In genomic region chr16:24041834-24042631, GRCh38 we compare ENCODE assay signal across 8 cellular contexts.
DNase-seq lines count a peak whose midpoint lies in the region; ATAC-seq and TF ChIP-seq lines count a peak whose summit lies in the region.

No MANE protein-coding gene starts in this region.

- H3K27me3 Mint-ChIP-seq in activated CD8-positive, alpha-beta memory T cell treated with anti-CD3 and anti-CD28 coated beads, Interleukin-2, amount 10 ng/mL, durations not matched to agents 7 days and 5 days: no peaks in the 10 kb centered on the region
- no peaks in the 10 kb centered on the region for H3K27me3 Mint-ChIP-seq in natural killer cell (ENCODE audit: low read depth in 2 of 2)
- H3K27me3 Mint-ChIP-seq in stimulated activated naive B cell treated with anti-CD40 and anti-IgM and Interleukin-4, amounts not matched to agents 10 μg/mL and 1 μg/mL and 100 μg/mL, for 72 hours: no peaks in the 10 kb centered on the region

- intact Hi-C loops in natural killer cell (cut with micrococcal nuclease): loop anchor here (1.0 kb wide), 2 partner anchors 211 to 462 kb away; no protein-coding TSS in a partner anchor

- peaks cover 4% of the 10 kb centered on the region for H3K4me1 ChIP-seq in NT2/D1 (ENCODE audit: insufficient read depth, insufficient read length)

- peaks cover 7% of the 10 kb centered on the region for H3K4me1 Mint-ChIP-seq in activated CD8-positive, alpha-beta memory T cell treated with anti-CD3 and anti-CD28 coated beads, Interleukin-2, amount 10 ng/mL, durations not matched to agents 7 days and 5 days
- peaks cover 25% of the 10 kb centered on the region in 2 donors for H3K4me1 Mint-ChIP-seq in natural killer cell
- peaks cover 6 to 28% of the 10 kb centered on the region in 2 donors for H3K4me1 Mint-ChIP-seq in stimulated activated naive B cell treated with anti-CD40 and anti-IgM and Interleukin-4, amounts not matched to agents 10 μg/mL and 1 μg/mL and 100 μg/mL, for 72 hours

- H3K4me3 ChIP-seq in NT2/D1 (ENCODE audit: insufficient read length, low read depth) (no peak overlapping the region), coronary artery (no peak overlapping the region)

- no peak overlapping the region for H3K4me3 Mint-ChIP-seq in activated CD8-positive, alpha-beta memory T cell treated with anti-CD3 and anti-CD28 coated beads, Interleukin-2, amount 10 ng/mL, durations not matched to agents 7 days and 5 days
- H3K4me3 Mint-ChIP-seq in natural killer cell: no peak overlapping the region
- H3K4me3 Mint-ChIP-seq in stimulated activated naive B cell treated with anti-CD40 and anti-IgM and Interleukin-4, amounts not matched to agents 10 μg/mL and 1 μg/mL and 100 μg/mL, for 72 hours: no peak overlapping the region

- DNase-seq in NT2/D1 (ENCODE audit: low read depth, low spot score) (peak; percentile 63), natural killer cell (peak; percentile 72), coronary artery (ENCODE audit: low spot score) (no peak)
- peak; percentile 87 for DNase-seq in activated CD8-positive, alpha-beta memory T cell treated with anti-CD3 and anti-CD28 coated beads, Interleukin-2, amount 10 ng/mL, durations not matched to agents 7 days and 5 days
- peak; percentile 75 for DNase-seq in stimulated activated naive B cell treated with anti-CD40 and anti-IgM and Interleukin-4, amounts not matched to agents 10 μg/mL and 1 μg/mL and 100 μg/mL, for 72 hours

- no peaks in the 10 kb centered on the region for H3K36me3 ChIP-seq in NT2/D1 (ENCODE audit: insufficient read depth, insufficient read length, low read length)

- ATAC-seq in HG03442 (IDR thresholded peaks at IDR 0.05; ENCODE audit: unreplicated experiment) (peak; percentile 70), esophagus mucosa (peak; percentile 80), natural killer cell (peak; percentile 94 to 99 (median 98))
- peak; percentile 94 for ATAC-seq in activated CD8-positive, alpha-beta memory T cell treated with anti-CD3 and anti-CD28 coated beads, Interleukin-2, amount 10 ng/mL, durations not matched to agents 7 days and 5 days
- ATAC-seq in stimulated activated naive B cell treated with anti-CD40 and anti-IgM and Interleukin-4, amounts not matched to agents 10 μg/mL and 1 μg/mL and 100 μg/mL, for 72 hours (replicated peaks): peak; percentile 100

- peaks cover 13% of the 10 kb centered on the region for H3K36me3 Mint-ChIP-seq in activated CD8-positive, alpha-beta memory T cell treated with anti-CD3 and anti-CD28 coated beads, Interleukin-2, amount 10 ng/mL, durations not matched to agents 7 days and 5 days
- no peaks in the 10 kb centered on the region for H3K36me3 Mint-ChIP-seq in natural killer cell
- H3K36me3 Mint-ChIP-seq in stimulated activated naive B cell treated with anti-CD40 and anti-IgM and Interleukin-4, amounts not matched to agents 10 μg/mL and 1 μg/mL and 100 μg/mL, for 72 hours: peaks cover 20 to 34% of the 10 kb centered on the region in 2 donors

- H3K9me3 ChIP-seq in NT2/D1 (ENCODE audit: insufficient read depth, low read length): no peaks in the 10 kb centered on the region

- TF ChIP-seq CTCF in GM12873 (IDR thresholded peaks at IDR 0.05; ENCODE audit: insufficient read depth, low read depth, low read length, missing control alignments): peak; percentile 85
- peak; percentile 88 for TF ChIP-seq CTCF in natural killer cell (IDR thresholded peaks at IDR 0.05)
- no peak for TF ChIP-seq CTCF in coronary artery (IDR thresholded peaks at IDR 0.05)

- no peak overlapping the region for H3K27ac ChIP-seq in coronary artery

- no peaks in the 10 kb centered on the region for H3K27me3 ChIP-seq in NT2/D1 (ENCODE audit: insufficient read depth, insufficient read length)

- CTCF ChIA-PET in activated CD8-positive, alpha-beta memory T cell treated with anti-CD3 and anti-CD28 coated beads, Interleukin-2, amount 10 ng/mL, durations not matched to agents 7 days and 5 days (lab: Charles Lee): interaction anchor here (0.6 to 3.8 kb wide), 24 partner anchors 9 to 482 kb away, joined by 3 to 33 read pairs (median 4); no protein-coding TSS in a partner anchor

- H3K9ac ChIP-seq in NT2/D1 (ENCODE audit: insufficient read length, low read depth): no peak overlapping the region

- no peaks in the 10 kb centered on the region for H3K9me3 Mint-ChIP-seq in activated CD8-positive, alpha-beta memory T cell treated with anti-CD3 and anti-CD28 coated beads, Interleukin-2, amount 10 ng/mL, durations not matched to agents 7 days and 5 days (ENCODE audit: low read depth)
- H3K9me3 Mint-ChIP-seq in natural killer cell: no peaks in the 10 kb centered on the region
- no peaks in the 10 kb centered on the region for H3K9me3 Mint-ChIP-seq in stimulated activated naive B cell treated with anti-CD40 and anti-IgM and Interleukin-4, amounts not matched to agents 10 μg/mL and 1 μg/mL and 100 μg/mL, for 72 hours

- no peak overlapping the region for H3K27ac Mint-ChIP-seq in activated CD8-positive, alpha-beta memory T cell treated with anti-CD3 and anti-CD28 coated beads, Interleukin-2, amount 10 ng/mL, durations not matched to agents 7 days and 5 days
- peak overlapping the region in 1 of 2 donors; percentile 21 for H3K27ac Mint-ChIP-seq in natural killer cell
- H3K27ac Mint-ChIP-seq in stimulated activated naive B cell treated with anti-CD40 and anti-IgM and Interleukin-4, amounts not matched to agents 10 μg/mL and 1 μg/mL and 100 μg/mL, for 72 hours: peak overlapping the region; percentile 31
